ENCODE assay signal across 12 cellular contexts in genomic region chr18:66749030-66749429, GRCh38.
DNase-seq lines count a peak whose midpoint lies in the region; ATAC-seq and TF ChIP-seq lines count a peak whose summit lies in the region.
"Had no signal": no experiment of that assay in that cellular context is flagged by ENCODE, and none has a peak within 500 bp of the region (broad histone marks: within the 10 kb centered on the region; RNA-seq: fewer than 3 reads in every experiment).

No MANE protein-coding gene starts in this region.

- intact Hi-C loops in prostate gland (cut with DNase I), result no loop called here

- no peaks in the 10 kb centered on the region for H3K27me3 ChIP-seq in prostate gland (replicated peaks; ENCODE audit: insufficient read depth)

- no peak overlapping the region for H3K4me3 ChIP-seq in SK-N-MC
- no peak overlapping the region for H3K4me3 ChIP-seq in prostate gland

- no peak for TF ChIP-seq POLR2A in prostate gland (IDR thresholded peaks at IDR 0.05)

- no peaks in the 10 kb centered on the region for H3K9me3 ChIP-seq in SK-N-MC (ENCODE audit: low read depth, low read length)
- H3K9me3 ChIP-seq in prostate gland, result no peaks in the 10 kb centered on the region

- DNase-seq in DMS 273 (lab: John Stamatoyannopoulos, UW; ENCODE audit: unreplicated experiment) (peak; percentile 25), DMS 273 treated with DMSO at 0.1 percent for 48 hours (lab: John Stamatoyannopoulos, UW) (no peak), SK-N-MC (ENCODE audit: low read depth, low spot score) (no peak), globus pallidus (ENCODE audit: low spot score) (peak; percentile 57), prostate gland (ENCODE audit: low spot score) (no peak), NCI-H2029 treated with DMSO at 0.1 percent for 48 hours (lab: John Stamatoyannopoulos, UW) (no peak)
- DNase-seq: 8988T; activated naive CD8-positive, alpha-beta T cell treated with anti-CD3 and anti-CD28 coated beads, Interleukin-2, amount 10 ng/mL, durations not matched to agents 7 days and 5 days had no signal

- H3K4me1 Mint-ChIP-seq in activated T-helper 17 cell treated with anti-CD3 and anti-CD28 coated beads, Interleukin-2, amount 50 U/mL, for 72 hours, result no peaks in the 10 kb centered on the region
- H3K4me1 Mint-ChIP-seq: activated naive CD8-positive, alpha-beta T cell treated with anti-CD3 and anti-CD28 coated beads, Interleukin-2, amount 10 ng/mL, durations not matched to agents 7 days and 5 days had no signal

- H3K9me3 Mint-ChIP-seq in activated T-helper 17 cell treated with anti-CD3 and anti-CD28 coated beads, Interleukin-2, amount 50 U/mL, for 72 hours, result no peaks in the 10 kb centered on the region
- H3K9me3 Mint-ChIP-seq: activated naive CD8-positive, alpha-beta T cell treated with anti-CD3 and anti-CD28 coated beads, Interleukin-2, amount 10 ng/mL, durations not matched to agents 7 days and 5 days had no signal

- H3K36me3 ChIP-seq in SK-N-MC (ENCODE audit: insufficient read depth, low read length), result no peaks in the 10 kb centered on the region
- H3K36me3 ChIP-seq in prostate gland, result no peaks in the 10 kb centered on the region

- H3K27ac Mint-ChIP-seq in activated T-helper 17 cell treated with anti-CD3 and anti-CD28 coated beads, Interleukin-2, amount 50 U/mL, for 72 hours, result no peak overlapping the region
- H3K27ac Mint-ChIP-seq: activated naive CD8-positive, alpha-beta T cell treated with anti-CD3 and anti-CD28 coated beads, Interleukin-2, amount 10 ng/mL, durations not matched to agents 7 days and 5 days had no signal

- no peak for ATAC-seq in HG02840 (IDR thresholded peaks at IDR 0.05; ENCODE audit: low FRiP score, unreplicated experiment)
- no peak for ATAC-seq in activated T-helper 17 cell treated with anti-CD3 and anti-CD28 coated beads, Interleukin-2, amount 50 U/mL, for 72 hours (replicated peaks)
- ATAC-seq: activated CD4-positive, CD25-positive, alpha-beta regulatory T cell treated with anti-CD3 and anti-CD28 coated beads, Interleukin-2, amount 50 U/mL, for 24 hours had no signal

- no peaks in the 10 kb centered on the region for H3K27me3 Mint-ChIP-seq in activated T-helper 17 cell treated with anti-CD3 and anti-CD28 coated beads, Interleukin-2, amount 50 U/mL, for 72 hours
- H3K27me3 Mint-ChIP-seq: activated naive CD8-positive, alpha-beta T cell treated with anti-CD3 and anti-CD28 coated beads, Interleukin-2, amount 10 ng/mL, durations not matched to agents 7 days and 5 days had no signal

- no peak overlapping the region for H3K9ac ChIP-seq in SK-N-MC (ENCODE audit: insufficient read length)

- H3K27ac ChIP-seq in SK-N-MC (peak overlapping the region; percentile 86), prostate gland (no peak overlapping the region)
- H3K27ac ChIP-seq: RWPE1 had no signal

- no peak overlapping the region for H3K4me3 Mint-ChIP-seq in activated T-helper 17 cell treated with anti-CD3 and anti-CD28 coated beads, Interleukin-2, amount 50 U/mL, for 72 hours
- H3K4me3 Mint-ChIP-seq: activated naive CD8-positive, alpha-beta T cell treated with anti-CD3 and anti-CD28 coated beads, Interleukin-2, amount 10 ng/mL, durations not matched to agents 7 days and 5 days had no signal

- peak in 3 of 4 experiments; percentile 16 to 24 (median 17) for TF ChIP-seq CTCF in prostate gland (IDR thresholded peaks at IDR 0.05)

- 33% methylated on average over 2 of the region's 2 CpGs for WGBS in prostate gland

- no peaks in the 10 kb centered on the region for H3K4me1 ChIP-seq in prostate gland (replicated peaks)

- H3K36me3 Mint-ChIP-seq in activated T-helper 17 cell treated with anti-CD3 and anti-CD28 coated beads, Interleukin-2, amount 50 U/mL, for 72 hours (ENCODE audit: low read depth), result no peaks in the 10 kb centered on the region
- H3K36me3 Mint-ChIP-seq: activated naive CD8-positive, alpha-beta T cell treated with anti-CD3 and anti-CD28 coated beads, Interleukin-2, amount 10 ng/mL, durations not matched to agents 7 days and 5 days had no signal

Comparison
In these comparisons a context has a peak if more than half of its experiments do, and no peak if none do; other contexts are left out.
1. DNase-seq: peak in DMS 273 (single experiment) and globus pallidus (single experiment); none in DMS 273 treated with DMSO at 0.1 percent for 48 hours (single experiment), SK-N-MC (single experiment), prostate gland (single experiment) and NCI-H2029 treated with DMSO at 0.1 percent for 48 hours (single experiment).